In genomic region chr6:57089687-57090457, GRCh38 we compare ENCODE assay signal across 8 cellular contexts. TPM values are rescaled to one million over a fixed set of nuclear protein-coding genes. Genes with fewer than 3 reads are reported as not detected.
DNase-seq lines count a peak whose midpoint lies in the region; ATAC-seq, FAIRE-seq and TF ChIP-seq lines count a peak whose summit lies in the region.

A gene with protein sequence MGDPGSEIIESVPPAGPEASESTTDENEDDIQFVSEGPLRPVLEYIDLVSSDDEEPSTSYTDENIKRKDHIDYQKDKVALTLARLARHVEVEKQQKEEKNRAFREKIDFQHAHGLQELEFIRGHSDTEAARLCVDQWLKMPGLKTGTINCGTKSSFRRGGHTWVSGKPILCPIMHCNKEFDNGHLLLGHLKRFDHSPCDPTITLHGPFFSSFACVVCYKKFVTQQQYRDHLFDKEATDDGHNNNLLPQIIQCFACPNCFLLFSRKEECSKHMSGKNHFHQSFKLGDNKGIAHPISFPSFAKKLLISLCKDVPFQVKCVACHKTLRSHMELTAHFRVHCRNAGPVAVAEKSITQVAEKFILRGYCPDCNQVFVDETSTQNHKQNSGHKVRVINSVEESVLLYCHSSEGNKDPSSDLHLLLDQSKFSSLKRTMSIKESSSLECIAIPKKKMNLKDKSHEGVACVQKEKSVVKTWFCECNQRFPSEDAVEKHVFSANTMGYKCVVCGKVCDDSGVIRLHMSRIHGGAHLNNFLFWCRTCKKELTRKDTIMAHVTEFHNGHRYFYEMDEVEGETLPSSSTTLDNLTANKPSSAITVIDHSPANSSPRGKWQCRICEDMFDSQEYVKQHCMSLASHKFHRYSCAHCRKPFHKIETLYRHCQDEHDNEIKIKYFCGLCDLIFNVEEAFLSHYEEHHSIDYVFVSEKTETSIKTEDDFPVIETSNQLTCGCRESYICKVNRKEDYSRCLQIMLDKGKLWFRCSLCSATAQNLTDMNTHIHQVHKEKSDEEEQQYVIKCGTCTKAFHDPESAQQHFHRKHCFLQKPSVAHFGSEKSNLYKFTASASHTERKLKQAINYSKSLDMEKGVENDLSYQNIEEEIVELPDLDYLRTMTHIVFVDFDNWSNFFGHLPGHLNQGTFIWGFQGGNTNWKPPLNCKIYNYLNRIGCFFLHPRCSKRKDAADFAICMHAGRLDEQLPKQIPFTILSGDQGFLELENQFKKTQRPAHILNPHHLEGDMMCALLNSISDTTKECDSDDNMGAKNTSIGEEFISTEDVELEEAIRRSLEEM (plus strand): TSS chr6:57090188. CDS start chr6:57090254, 66 bp downstream.

- H3K4me3 ChIP-seq in GM12864 (ENCODE audit: low read depth, low read length): peak within 1 kb of the TSS; percentile 49
- H3K4me3 ChIP-seq in pancreas: peak within 1 kb of the TSS; percentile 22 to 57 (median 52)
- peak within 1 kb of the TSS; percentile 65 for H3K4me3 ChIP-seq in tibial artery

- 0% methylated on average over 45 to 52 of the region's 58 CpGs for WGBS in pancreas, 2 donors

- FAIRE-seq in pancreas (lab: Jason Lieb, UNC): peak; percentile 94

- no peaks in the 10 kb centered on the region for H3K36me3 ChIP-seq in pancreas
- H3K36me3 ChIP-seq in tibial artery: no peaks in the 10 kb centered on the region

- no peaks in the 10 kb centered on the region for H3K27me3 ChIP-seq in pancreas
- no peaks in the 10 kb centered on the region for H3K27me3 ChIP-seq in tibial artery

- H3K4me1 ChIP-seq in pancreas (peaks cover 10 to 17% (median 15%) of the 10 kb centered on the region in 3 donors), tibial artery (peaks cover 0 to 36% (median 22%) of the 10 kb centered on the region in 4 donors)

- ATAC-seq in HG02759 (IDR thresholded peaks at IDR 0.05; ENCODE audit: unreplicated experiment): peak; percentile 93
- ATAC-seq in Right ventricle myocardium inferior: peak; percentile 99
- ATAC-seq in pancreas: peak; percentile 98 to 99 (median 98)

- intact Hi-C loops in Right ventricle myocardium inferior (cut with DNase I): loop anchor here (1.0 to 5.0 kb wide), 2 partner anchors 43 to 227 kb away; partner anchors contain the start of genes KIAA1586 and PRIM2
- intact Hi-C loops in pancreas (cut with DNase I): no loop called here
- intact Hi-C loops in tibial artery (cut with DNase I; ENCODE audit: low total_unique reads): loop anchor here (5.0 to 10.0 kb wide), 2 partner anchors 75 to 227 kb away; partner anchors contain the start of gene PRIM2

- DNase-seq in GM12864 (ENCODE audit: low read depth) (peak; percentile 87), NCI-H1417 (lab: John Stamatoyannopoulos, UW) (peak; percentile 96 to 99 (median 97)), SW 1271 (lab: John Stamatoyannopoulos, UW) (peak; percentile 83 to 92), Right ventricle myocardium inferior (ENCODE audit: missing footprints) (peak; percentile 99), pancreas (peak; percentile 96 to 97 (median 96)), tibial artery (peak; percentile 98 to 99)
- DNase-seq in activated naive CD8-positive, alpha-beta T cell treated with anti-CD3 and anti-CD28 coated beads, Interleukin-2, amount 50 U/mL, for 16 hours (ENCODE audit: low read depth, low spot score): peak; percentile 91

- H3K27ac ChIP-seq in pancreas (peak within 1 kb of the TSS; percentile 57 to 79 (median 70)), tibial artery (peak within 1 kb of the TSS; percentile 80 to 83)

- TF ChIP-seq CTCF in GM12864 (IDR thresholded peaks at IDR 0.05; ENCODE audit: low read depth, low read length, missing control alignments) (no peak), pancreas (IDR thresholded peaks at IDR 0.05) (no peak), tibial artery (IDR thresholded peaks at IDR 0.05) (no peak)

- H3K9me3 ChIP-seq in pancreas (no peaks in the 10 kb centered on the region), tibial artery (no peaks in the 10 kb centered on the region)

RNA-seq across cellular contexts. Expression of the gene that starts here (rescaled TPM):
- total RNA-seq in Right ventricle myocardium inferior (19.0 TPM), pancreas (10 to 100 TPM; 15.8 to 26.7 (median 21.5) TPM)
- 10 to 100 TPM in 1 of 2 donors, 1 to 10 TPM in 1; 9.4 to 16.8 TPM for polyA plus RNA-seq in pancreas

Comparison
In these comparisons a context has a peak if more than half of its experiments do, and no peak if none do; other contexts are left out.
1. Peak in every context shown above with its lines: DNase-seq, ATAC-seq, H3K4me3 ChIP-seq and H3K27ac ChIP-seq.
2. intact Hi-C loops: an anchor here in Right ventricle myocardium inferior (1.0 to 5.0 kb wide) and tibial artery (5.0 to 10.0 kb wide); none called in pancreas.